In genomic region chr7:73811760-73812168, GRCh38 we compare ENCODE assay signal across 8 cellular contexts. TPM values are rescaled to one million over a fixed set of nuclear protein-coding genes. Genes with fewer than 3 reads are reported as not detected.
DNase-seq lines count a peak whose midpoint lies in the region; ATAC-seq and TF ChIP-seq lines count a peak whose summit lies in the region.

No MANE protein-coding gene starts in this region.

- TF ChIP-seq CTCF in Caco-2 (IDR thresholded peaks at IDR 0.05; ENCODE audit: insufficient read depth in 1 of 2, low read depth in 1 of 2, low read length in 1 of 2, severe bottlenecking in 1 of 2, unreplicated experiment in 1 of 2) (peak; percentile 67 to 72), gastroesophageal sphincter (IDR thresholded peaks at IDR 0.05) (peak; percentile 75 to 88 (median 76)), psoas muscle (IDR thresholded peaks at IDR 0.05) (peak; percentile 75)

- no peak overlapping the region for H3K4me3 Mint-ChIP-seq in Caco-2 (ENCODE audit: unreplicated experiment)
- no peak overlapping the region for H3K4me3 Mint-ChIP-seq in activated T-helper 17 cell treated with anti-CD3 and anti-CD28 coated beads, Interleukin-2, amount 50 U/mL, for 72 hours

- no peak overlapping the region for H3K27ac Mint-ChIP-seq in Caco-2 (ENCODE audit: unreplicated experiment)
- no peak overlapping the region for H3K27ac Mint-ChIP-seq in activated T-helper 17 cell treated with anti-CD3 and anti-CD28 coated beads, Interleukin-2, amount 50 U/mL, for 72 hours

- intact Hi-C loops in Caco-2 (cut with micrococcal nuclease; ENCODE audit: unreplicated experiment) = loop anchor here (1.0 kb wide), 2 partner anchors 19 to 44 kb away; partner anchors contain the start of gene CLDN4
- intact Hi-C loops in psoas muscle (cut with DNase I) = loop anchor here (1.0 to 2.0 kb wide), 2 partner anchors 43 to 44 kb away; no protein-coding TSS in a partner anchor

- H3K9me3 ChIP-seq in Caco-2 = peaks cover 15% of the 10 kb centered on the region
- no peaks in the 10 kb centered on the region for H3K9me3 ChIP-seq in gastroesophageal sphincter
- H3K9me3 ChIP-seq in psoas muscle = no peaks in the 10 kb centered on the region

- DNase-seq in Caco-2 (peak; percentile 72 to 81), RKO (ENCODE audit: low spot score) (peak; percentile 47), psoas muscle (peak; percentile 61 to 78)

- no peak for TF ChIP-seq EP300 in gastroesophageal sphincter (IDR thresholded peaks at IDR 0.05)

- H3K36me3 Mint-ChIP-seq in Caco-2 (ENCODE audit: insufficient read depth, unreplicated experiment) = no peaks in the 10 kb centered on the region
- no peaks in the 10 kb centered on the region for H3K36me3 Mint-ChIP-seq in activated T-helper 17 cell treated with anti-CD3 and anti-CD28 coated beads, Interleukin-2, amount 50 U/mL, for 72 hours (ENCODE audit: low read depth)

- H3K36me3 ChIP-seq in Caco-2 (ENCODE audit: control insufficient read depth, insufficient read depth, low read length) = no peaks in the 10 kb centered on the region
- H3K36me3 ChIP-seq in gastroesophageal sphincter = no peaks in the 10 kb centered on the region
- no peaks in the 10 kb centered on the region for H3K36me3 ChIP-seq in psoas muscle (ENCODE audit: insufficient read depth in 1 of 2, low read depth in 1 of 2)

- no TSS peak for BruUV-seq in Caco-2 (replicated peaks; lab: Mats Ljungman, UMichigan)

- no peaks in the 10 kb centered on the region for H3K27me3 Mint-ChIP-seq in Caco-2 (ENCODE audit: insufficient read depth, unreplicated experiment)
- peaks cover 10% of the 10 kb centered on the region for H3K27me3 Mint-ChIP-seq in activated T-helper 17 cell treated with anti-CD3 and anti-CD28 coated beads, Interleukin-2, amount 50 U/mL, for 72 hours

- H3K9me3 Mint-ChIP-seq in Caco-2 (ENCODE audit: unreplicated experiment) = no peaks in the 10 kb centered on the region
- no peaks in the 10 kb centered on the region for H3K9me3 Mint-ChIP-seq in activated T-helper 17 cell treated with anti-CD3 and anti-CD28 coated beads, Interleukin-2, amount 50 U/mL, for 72 hours

- H3K27ac ChIP-seq in gastroesophageal sphincter (no peak overlapping the region), psoas muscle (no peak overlapping the region)

- 12 to 23% methylated on average over 5 to 10 of the region's 11 CpGs for WGBS in gastroesophageal sphincter (ENCODE audit: low coverage in 1 of 2), 2 donors
- WGBS in psoas muscle, 3 donors = 10% methylated on average over 11 of the region's 11 CpGs

- H3K4me1 ChIP-seq in Caco-2 (peaks cover 5% of the 10 kb centered on the region; the same call in 1 of the 2 replicates), gastroesophageal sphincter (no peaks in the 10 kb centered on the region), psoas muscle (no peaks in the 10 kb centered on the region)

- CTCF ChIA-PET in Caco-2 (lab: Charles Lee) = interaction anchor here (0.7 to 1.0 kb wide), 3 partner anchors 28 to 73 kb away, joined by 3 to 7 read pairs (median 5); partner anchors contain the start of gene ABHD11

- H3K27me3 ChIP-seq in Caco-2 (replicated peaks; ENCODE audit: control insufficient read depth, insufficient read depth, low read length) (no peaks in the 10 kb centered on the region), gastroesophageal sphincter (peaks cover 16% of the 10 kb centered on the region), psoas muscle (ENCODE audit: insufficient read depth in 3 of 3, low read length in 2 of 3) (peaks cover 0 to 4% (median 0%) of the 10 kb centered on the region in 3 donors)

- no peak for TF ChIP-seq POLR2A in gastroesophageal sphincter (IDR thresholded peaks at IDR 0.05)

- POLR2A ChIA-PET in Caco-2 (lab: Charles Lee) = no interaction called here

- H3K4me1 Mint-ChIP-seq in Caco-2 (ENCODE audit: low read depth, unreplicated experiment) = peaks cover 7% of the 10 kb centered on the region
- no peaks in the 10 kb centered on the region for H3K4me1 Mint-ChIP-seq in activated T-helper 17 cell treated with anti-CD3 and anti-CD28 coated beads, Interleukin-2, amount 50 U/mL, for 72 hours

- H3K4me3 ChIP-seq in Caco-2 (ENCODE audit: low read depth, low read length) = no peak overlapping the region
- no peak overlapping the region for H3K4me3 ChIP-seq in gastroesophageal sphincter
- no peak overlapping the region for H3K4me3 ChIP-seq in psoas muscle

- ATAC-seq in HG02885 (IDR thresholded peaks at IDR 0.05; ENCODE audit: poor library complexity, unreplicated experiment) (peak; percentile 54), gastroesophageal sphincter (peak; percentile 88), psoas muscle (peak; percentile 78 to 89 (median 85)), GM21576 (IDR thresholded peaks at IDR 0.05; ENCODE audit: unreplicated experiment) (no peak), GM18867 (IDR thresholded peaks at IDR 0.05; ENCODE audit: unreplicated experiment) (no peak)
- ATAC-seq in activated T-helper 17 cell treated with anti-CD3 and anti-CD28 coated beads, Interleukin-2, amount 50 U/mL, for 72 hours (replicated peaks) = peak; percentile 82

RNA-seq across cellular contexts. Expression of gene CLDN4, which starts 19.0 kb away (rescaled TPM):
- total RNA-seq in Caco-2 (2022) = 249 TPM in 2 replicates
- under 1 TPM in 1 of 2 donors, not detected in 1; 0.26 TPM for total RNA-seq in activated T-helper 17 cell treated with anti-CD3 and anti-CD28 coated beads, Interleukin-2, amount 50 U/mL, for 72 hours
- 10 to 100 TPM in 1 of 4 donors, under 1 TPM in 3; 0.54 to 16.8 (median 0.79) TPM for total RNA-seq in gastroesophageal sphincter
- total RNA-seq in psoas muscle = under 1 TPM in 2 of 4 donors, not detected in 2; 0.15 to 0.16 TPM
- polyA plus RNA-seq in psoas muscle = under 1 TPM in 2 of 3 donors, not detected in 1; 0.10 to 0.16 TPM

RNA-seq across cellular contexts. Expression of gene METTL27, which starts 30.6 kb away (rescaled TPM):
- total RNA-seq in Caco-2 (2022) (1.5 and 1.7 TPM in 2 replicates), gastroesophageal sphincter (1 to 10 TPM in 3 of 4 donors, under 1 TPM in 1; 0.93 to 7.8 (median 3.5) TPM), psoas muscle (under 1 TPM in 3 of 4 donors, not detected in 1; 0.24 to 0.84 (median 0.50) TPM)
- 1 to 10 TPM in 1 of 2 donors, under 1 TPM in 1; 0.76 to 1.5 TPM for total RNA-seq in activated T-helper 17 cell treated with anti-CD3 and anti-CD28 coated beads, Interleukin-2, amount 50 U/mL, for 72 hours
- under 1 TPM; 0.09 to 0.21 (median 0.11) TPM for polyA plus RNA-seq in psoas muscle

RNA-seq across cellular contexts. Expression of gene CLDN3, which starts 41.7 kb away (rescaled TPM):
- total RNA-seq in Caco-2 (2022) (19.6 and 21.0 TPM in 2 replicates), gastroesophageal sphincter (1 to 10 TPM in 1 of 4 donors, not detected in 3; 5.9 TPM), psoas muscle (under 1 TPM in 1 of 4 donors, not detected in 3; 0.17 TPM)
- total RNA-seq in activated T-helper 17 cell treated with anti-CD3 and anti-CD28 coated beads, Interleukin-2, amount 50 U/mL, for 72 hours = not detected
- under 1 TPM in 2 of 3 donors, not detected in 1; 0.04 to 0.16 TPM for polyA plus RNA-seq in psoas muscle

RNA-seq across cellular contexts. Expression of gene TMEM270, which starts 49.2 kb away (rescaled TPM):
- total RNA-seq in Caco-2 (2022) (not detected in 2 replicates), gastroesophageal sphincter (not detected), psoas muscle (not detected)
- total RNA-seq in activated T-helper 17 cell treated with anti-CD3 and anti-CD28 coated beads, Interleukin-2, amount 50 U/mL, for 72 hours = not detected
- polyA plus RNA-seq in psoas muscle = not detected

Comparison
In these comparisons a context has a peak if more than half of its experiments do, and no peak if none do; other contexts are left out.
1. ATAC-seq: peak in HG02885 (single experiment), activated T-helper 17 cell treated with anti-CD3 and anti-CD28 coated beads, Interleukin-2, amount 50 U/mL, for 72 hours (single experiment), gastroesophageal sphincter (single experiment) and psoas muscle (4 of 4); none in GM21576 (single experiment) and GM18867 (single experiment).
2. RNA of gene CLDN4, which starts 19.0 kb away (total RNA-seq): 249 TPM in Caco-2; 0.54 to 16.8 TPM in gastroesophageal sphincter, 0.26 TPM in activated T-helper 17 cell treated with anti-CD3 and anti-CD28 coated beads, Interleukin-2, amount 50 U/mL, for 72 hours and 0.15 to 0.16 TPM in psoas muscle; every median in the first group is over 10 times any median in the second.
3. Peak in every context shown above with its lines, with median percentiles within 50 percentile points of each other: DNase-seq and CTCF ChIP-seq.